15 cellular contexts compared by ENCODE assay signal in genomic region chr3:14547693-14548092, GRCh38. TPM values are rescaled to one million over a fixed set of nuclear protein-coding genes. Genes with fewer than 3 reads are reported as not detected.
A peak's percentile ranks its signal among the peaks of the same experiment; 100 is the strongest.
DNase-seq lines count a peak whose midpoint lies in the region; ATAC-seq, FAIRE-seq and TF ChIP-seq lines count a peak whose summit lies in the region.
"Had no signal": no experiment of that assay in that cellular context is flagged by ENCODE, and none has a peak within 500 bp of the region (broad histone marks: within the 10 kb centered on the region; RNA-seq: fewer than 3 reads in every experiment).

No MANE protein-coding gene starts in this region.

- TF ChIP-seq CTCF in chondrocyte (IDR thresholded peaks at IDR 0.05) (no peak), osteoblast (IDR thresholded peaks at IDR 0.05; ENCODE audit: extremely low read depth, low read depth, low read length) (no peak)

- DNase-seq in LoVo (ENCODE audit: low spot score), result peak; percentile 21
- DNase-seq in chondrocyte (ENCODE audit: low spot score), result peak; percentile 18
- peak; percentile 79 for DNase-seq in osteoblast (ENCODE audit: insufficient read length, low spot score, missing footprints)
- DNase-seq in small intestine, result peak; percentile 75
- DNase-seq in NCI-H1092 treated with DMSO at 0.1 percent for 48 hours (lab: John Stamatoyannopoulos, UW), result no peak
- no peak for DNase-seq in stimulated activated CD8-positive, alpha-beta memory T cell treated with anti-CD3 and anti-CD28 coated beads, Interleukin-4, amount 100 ng/mL, for 48 hours
- DNase-seq: DMS 273 treated with DMSO at 0.1 percent for 48 hours, NCI-H1436 treated with DMSO at 0.1 percent for 48 hours, NCI-H510A treated with DMSO at 0.1 percent for 48 hours had no signal

- H3K4me2 ChIP-seq in osteoblast (ENCODE audit: insufficient read depth, low read length), result no peak overlapping the region
- H3K4me2 ChIP-seq: BLaER1 had no signal

- no peak for ATAC-seq in HG02588 (IDR thresholded peaks at IDR 0.05; ENCODE audit: unreplicated experiment)

- no peak overlapping the region for H3K4me3 Mint-ChIP-seq in chondrocyte (ENCODE audit: unreplicated experiment)
- H3K4me3 Mint-ChIP-seq: CD4-positive, alpha-beta T cell; H9; HFFc6 had no signal

- no peak overlapping the region for H3K27ac Mint-ChIP-seq in chondrocyte (ENCODE audit: unreplicated experiment)
- H3K27ac Mint-ChIP-seq: CD4-positive, alpha-beta T cell; H9; HFFc6 had no signal

- H3K4me3 ChIP-seq in osteoblast (ENCODE audit: insufficient read depth, low read length) (no peak overlapping the region), small intestine (ENCODE audit: low read depth in 1 of 2, low read length in 2 of 2) (no peak overlapping the region)
- H3K4me3 ChIP-seq: BLaER1, K562 had no signal

- WGBS in small intestine, 3 donors, result 23 to 65% (median 41%) methylated on average over 2 of the region's 2 CpGs

- H3K9me3 ChIP-seq in osteoblast (ENCODE audit: low read depth, low read length), result no peaks in the 10 kb centered on the region
- H3K9me3 ChIP-seq in small intestine (ENCODE audit: control insufficient read depth, low read depth), result no peaks in the 10 kb centered on the region
- H3K9me3 ChIP-seq: BLaER1 had no signal

- H3K27ac ChIP-seq in osteoblast (ENCODE audit: low read depth, low read length), result no peak overlapping the region
- H3K27ac ChIP-seq in small intestine (ENCODE audit: low read depth in 1 of 2, low read length in 1 of 2), result no peak overlapping the region
- H3K27ac ChIP-seq: BLaER1 had no signal

- H2AFZ ChIP-seq in osteoblast (ENCODE audit: low read length), result no peak overlapping the region

- no peaks in the 10 kb centered on the region for H3K4me1 Mint-ChIP-seq in chondrocyte (ENCODE audit: low read depth)

- H3K36me3 ChIP-seq in osteoblast (ENCODE audit: insufficient read depth, low read length) (no peaks in the 10 kb centered on the region), small intestine (ENCODE audit: control insufficient read depth in 2 of 2, insufficient read depth in 2 of 2, low read length in 2 of 2) (no peaks in the 10 kb centered on the region)
- H3K36me3 ChIP-seq: BLaER1 had no signal

- peaks cover 36% of the 10 kb centered on the region for H3K27me3 Mint-ChIP-seq in chondrocyte (ENCODE audit: low read depth)

- no peaks in the 10 kb centered on the region for H3K36me3 Mint-ChIP-seq in chondrocyte (ENCODE audit: low read depth)

- no peaks in the 10 kb centered on the region for H4K20me1 ChIP-seq in osteoblast (ENCODE audit: insufficient read depth, low read length)
- H4K20me1 ChIP-seq: BLaER1 had no signal

- no peaks in the 10 kb centered on the region for H3K79me2 ChIP-seq in osteoblast (ENCODE audit: insufficient read depth, low read length)

- no peaks in the 10 kb centered on the region for H3K4me1 ChIP-seq in osteoblast (ENCODE audit: insufficient read depth, low read length)
- no peaks in the 10 kb centered on the region for H3K4me1 ChIP-seq in small intestine (ENCODE audit: control insufficient read depth in 2 of 2, insufficient read depth in 1 of 2, low read depth in 1 of 2, low read length in 1 of 2)
- H3K4me1 ChIP-seq: BLaER1 had no signal

- H3K27me3 ChIP-seq in osteoblast (ENCODE audit: insufficient read depth, low read length) (peaks cover 24% of the 10 kb centered on the region), small intestine (ENCODE audit: control insufficient read depth in 2 of 2, insufficient read depth in 2 of 2, low read length in 2 of 2) (no peaks in the 10 kb centered on the region)
- H3K27me3 ChIP-seq: BLaER1 had no signal

- no peaks in the 10 kb centered on the region for H3K9me3 Mint-ChIP-seq in chondrocyte (ENCODE audit: low read depth)
- H3K9me3 Mint-ChIP-seq: CD4-positive, alpha-beta T cell; H9; HFFc6 had no signal

- FAIRE-seq in small intestine (lab: Jason Lieb, UNC), result no peak

RNA-seq across cellular contexts. Expression of gene GRIP2, which starts 7.6 kb away (rescaled TPM):
- total RNA-seq in chondrocyte, result 0.20 to 0.63 TPM in 2 of 3 replicates, not detected in the other
- under 0.01 and 1.4 TPM in 2 replicates for total RNA-seq in osteoblast
- polyA plus RNA-seq in small intestine, result 1 to 10 TPM in 1 of 3 donors, under 1 TPM in 1, not detected in 1; 0.27 to 1.4 TPM
- total RNA-seq: CD4-positive, alpha-beta T cell; K562 had no signal

Comparison
In these comparisons a context has a peak if more than half of its experiments do, and no peak if none do; other contexts are left out.
1. DNase-seq: peak in LoVo (single experiment), chondrocyte (single experiment), osteoblast (single experiment) and small intestine (single experiment); none in NCI-H1092 treated with DMSO at 0.1 percent for 48 hours (single experiment) and stimulated activated CD8-positive, alpha-beta memory T cell treated with anti-CD3 and anti-CD28 coated beads, Interleukin-4, amount 100 ng/mL, for 48 hours (single experiment).